ENCODE assay signal across 28 cellular contexts in genomic region chrX:8741981-8742380, GRCh38. TPM values are rescaled to one million over a fixed set of nuclear protein-coding genes. Genes with fewer than 3 reads are reported as not detected.
"Had no signal": no experiment of that assay in that cellular context is flagged by ENCODE, and none has a peak within 500 bp of the region (broad histone marks: within the 10 kb centered on the region; RNA-seq: fewer than 3 reads in every experiment).

No MANE protein-coding gene starts in this region.

- H3K27me3 Mint-ChIP-seq: activated CD4-positive, alpha-beta T cell treated with anti-CD3 and anti-CD28 coated beads, Interleukin-2, amount 10 ng/mL, durations not matched to agents 7 days and 5 days; activated naive CD4-positive, alpha-beta T cell treated with anti-CD3 and anti-CD28 coated beads, Interleukin-2, amount 10 ng/mL, durations not matched to agents 7 days and 5 days had no signal

- H3K36me3 Mint-ChIP-seq: activated CD4-positive, alpha-beta memory T cell treated with anti-CD3 and anti-CD28 coated beads for 36 hours; activated naive CD4-positive, alpha-beta T cell treated with anti-CD3 and anti-CD28 coated beads, Interleukin-2, amount 10 ng/mL, durations not matched to agents 7 days and 5 days; activated naive CD8-positive, alpha-beta T cell treated with anti-CD3 and anti-CD28 coated beads for 36 hours; T-cell had no signal

- H3K9me3 Mint-ChIP-seq: activated CD4-positive, alpha-beta memory T cell treated with anti-CD3 and anti-CD28 coated beads for 36 hours; activated CD4-positive, alpha-beta T cell treated with anti-CD3 and anti-CD28 coated beads, Interleukin-2, amount 10 ng/mL, durations not matched to agents 7 days and 5 days; activated naive CD4-positive, alpha-beta T cell treated with anti-CD3 and anti-CD28 coated beads, Interleukin-2, amount 10 ng/mL, durations not matched to agents 7 days and 5 days; activated naive CD8-positive, alpha-beta T cell treated with anti-CD3 and anti-CD28 coated beads for 36 hours; activated T-cell treated with anti-CD3 and anti-CD28 coated beads, Interleukin-2, amount 50 U/mL, for 72 hours; activated T-helper 2 cell treated with anti-CD3 and anti-CD28 coated beads, Interferon-gamma antibody, Interleukin-2, Interleukin-4, amounts not matched to agents 10 μg/mL and 5 μg/mL and 100 μg/mL, durations not matched to agents 14 hours and 24 hours and 36 hours; T-cell had no signal

- H3K4me1 Mint-ChIP-seq: activated CD4-positive, alpha-beta T cell treated with anti-CD3 and anti-CD28 coated beads, Interleukin-2, amount 10 ng/mL, durations not matched to agents 7 days and 5 days; activated naive CD4-positive, alpha-beta T cell treated with anti-CD3 and anti-CD28 coated beads, Interleukin-2, amount 10 ng/mL, durations not matched to agents 7 days and 5 days; activated naive CD8-positive, alpha-beta T cell treated with anti-CD3 and anti-CD28 coated beads for 36 hours; T-cell had no signal

- DNase-seq: activated CD4-positive, alpha-beta memory T cell treated with anti-CD3 and anti-CD28 coated beads for 36 hours; activated CD4-positive, alpha-beta T cell treated with anti-CD3 and anti-CD28 coated beads, Interleukin-2, amount 10 ng/mL, durations not matched to agents 7 days and 5 days; activated CD4-positive, CD25-positive, alpha-beta regulatory T cell; activated gamma-delta T cell treated with Interleukin-2 at 50 U/mL for 16 hours; activated naive CD4-positive, alpha-beta T cell treated with anti-CD3 and anti-CD28 coated beads, Interleukin-2, amount 10 ng/mL, durations not matched to agents 7 days and 5 days; activated naive CD8-positive, alpha-beta T cell treated with anti-CD3 and anti-CD28 coated beads for 36 hours; activated T-cell treated with anti-CD3 and anti-CD28 coated beads for 4 hours; activated T-cell treated with anti-CD3 and anti-CD28 coated beads, Interleukin-2, amount 50 U/mL, for 72 hours; brain microvascular endothelial cell; cerebellar nuclear complex; MG63; NCI-H1092; NCI-H1417; NCI-H1930; NCI-H2171 treated with DMSO at 0.1 percent for 48 hours; NCI-H226; OCI-M1; RPMI8226; T-cell; T-helper 2 cell; T1000 had no signal

- H3K4me3 ChIP-seq: MG63, SK-N-MC had no signal

- ATAC-seq: activated T-cell treated with anti-CD3 and anti-CD28 coated beads, Interleukin-2, amount 50 U/mL, for 72 hours; Panc1; Right ventricle myocardium inferior; T-cell had no signal

- H3K4me3 Mint-ChIP-seq: activated CD4-positive, alpha-beta memory T cell treated with anti-CD3 and anti-CD28 coated beads for 36 hours; activated CD4-positive, alpha-beta T cell treated with anti-CD3 and anti-CD28 coated beads, Interleukin-2, amount 10 ng/mL, durations not matched to agents 7 days and 5 days; activated naive CD4-positive, alpha-beta T cell treated with anti-CD3 and anti-CD28 coated beads, Interleukin-2, amount 10 ng/mL, durations not matched to agents 7 days and 5 days; activated naive CD8-positive, alpha-beta T cell treated with anti-CD3 and anti-CD28 coated beads for 36 hours; activated T-cell treated with anti-CD3 and anti-CD28 coated beads, Interleukin-2, amount 50 U/mL, for 72 hours; T-cell had no signal

- H3K27ac Mint-ChIP-seq: activated CD4-positive, alpha-beta memory T cell treated with anti-CD3 and anti-CD28 coated beads for 36 hours; activated CD4-positive, alpha-beta T cell treated with anti-CD3 and anti-CD28 coated beads, Interleukin-2, amount 10 ng/mL, durations not matched to agents 7 days and 5 days; activated naive CD4-positive, alpha-beta T cell treated with anti-CD3 and anti-CD28 coated beads, Interleukin-2, amount 10 ng/mL, durations not matched to agents 7 days and 5 days; activated naive CD8-positive, alpha-beta T cell treated with anti-CD3 and anti-CD28 coated beads for 36 hours; activated T-cell treated with anti-CD3 and anti-CD28 coated beads, Interleukin-2, amount 50 U/mL, for 72 hours; activated T-helper 2 cell treated with anti-CD3 and anti-CD28 coated beads, Interferon-gamma antibody, Interleukin-2, Interleukin-4, amounts not matched to agents 10 μg/mL and 5 μg/mL and 100 μg/mL, durations not matched to agents 14 hours and 24 hours and 36 hours; T-cell had no signal

RNA-seq across cellular contexts. Expression of gene ANOS1, which starts 10.0 kb away (rescaled TPM):
- total RNA-seq: activated CD4-positive, alpha-beta memory T cell treated with anti-CD3 and anti-CD28 coated beads for 36 hours; activated CD8-positive, alpha-beta memory T cell treated with anti-CD3 and anti-CD28 coated beads for 36 hours; activated naive CD8-positive, alpha-beta T cell treated with anti-CD3 and anti-CD28 coated beads for 36 hours; activated T-cell treated with anti-CD3 and anti-CD28 coated beads, Interleukin-2, amount 50 U/mL, for 72 hours; activated T-helper 2 cell treated with anti-CD3 and anti-CD28 coated beads, Interferon-gamma antibody, Interleukin-2, Interleukin-4, amounts not matched to agents 10 μg/mL and 5 μg/mL and 100 μg/mL, durations not matched to agents 14 hours and 24 hours and 36 hours; NCI-H460 had no signal

RNA-seq across cellular contexts. Expression of gene FAM9A, which starts 59.2 kb away (rescaled TPM):
- total RNA-seq: activated CD4-positive, alpha-beta memory T cell treated with anti-CD3 and anti-CD28 coated beads for 36 hours; activated CD4-positive, alpha-beta T cell treated with anti-CD3 and anti-CD28 coated beads, Interleukin-2, amount 10 ng/mL, durations not matched to agents 7 days and 5 days; activated CD8-positive, alpha-beta memory T cell treated with anti-CD3 and anti-CD28 coated beads for 36 hours; activated naive CD8-positive, alpha-beta T cell treated with anti-CD3 and anti-CD28 coated beads for 36 hours; activated T-cell treated with anti-CD3 and anti-CD28 coated beads, Interleukin-2, amount 50 U/mL, for 72 hours; activated T-helper 2 cell treated with anti-CD3 and anti-CD28 coated beads, Interferon-gamma antibody, Interleukin-2, Interleukin-4, amounts not matched to agents 10 μg/mL and 5 μg/mL and 100 μg/mL, durations not matched to agents 14 hours and 24 hours and 36 hours; cardiac septum; NCI-H460; Right ventricle myocardium inferior; T-cell had no signal
